ENCODE assay signal across 12 cellular contexts in the genomic region with DNA sequence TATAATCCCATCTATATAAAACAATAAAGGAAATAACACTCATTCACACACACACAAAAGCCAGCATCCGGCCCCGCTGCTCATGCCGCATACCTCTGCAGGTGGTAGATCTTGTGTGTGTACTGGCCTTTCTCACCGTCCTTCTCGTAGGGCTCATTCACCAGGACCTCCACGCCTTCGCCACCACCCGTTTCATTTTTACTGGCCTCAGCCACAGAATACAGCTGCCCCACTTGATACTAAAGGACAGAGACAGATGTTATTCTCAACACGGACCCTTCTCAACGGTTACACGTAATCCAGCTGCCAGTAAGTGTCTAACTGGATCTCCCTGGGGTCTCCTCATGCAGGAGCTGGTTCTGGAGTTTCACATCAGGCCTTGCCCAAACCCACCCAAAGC. TPM values are rescaled to one million over a fixed set of nuclear protein-coding genes. Genes with fewer than 3 reads are reported as not detected.
DNase-seq lines count a peak whose midpoint lies in the region; ATAC-seq and TF ChIP-seq lines count a peak whose summit lies in the region.
"Had no signal": no experiment of that assay in that cellular context is flagged by ENCODE, and none has a peak within 500 bp of the region (broad histone marks: within the 10 kb centered on the region; RNA-seq: fewer than 3 reads in every experiment).

No MANE protein-coding gene starts in this region.

- H3K4me2 ChIP-seq in osteoblast (ENCODE audit: insufficient read depth, low read length), result no peak overlapping the region

- H3K9me3 ChIP-seq in osteoblast (ENCODE audit: low read depth, low read length) (no peaks in the 10 kb centered on the region), upper lobe of right lung (no peaks in the 10 kb centered on the region)

- ATAC-seq in upper lobe of right lung, result no peak

- H4K20me1 ChIP-seq in osteoblast (ENCODE audit: insufficient read depth, low read length), result peaks cover 40% of the 10 kb centered on the region

- H3K4me1 ChIP-seq in osteoblast (ENCODE audit: insufficient read depth, low read length) (peaks cover 6% of the 10 kb centered on the region), upper lobe of right lung (peaks cover 38% of the 10 kb centered on the region)

- no peaks in the 10 kb centered on the region for H3K9me3 Mint-ChIP-seq in activated naive CD8-positive, alpha-beta T cell treated with anti-CD3 and anti-CD28 coated beads for 36 hours
- H3K9me3 Mint-ChIP-seq: CD4-positive, alpha-beta T cell had no signal

- H2AFZ ChIP-seq in osteoblast (ENCODE audit: low read length), result no peak overlapping the region

- peaks cover 11% of the 10 kb centered on the region for H3K4me1 Mint-ChIP-seq in activated naive CD8-positive, alpha-beta T cell treated with anti-CD3 and anti-CD28 coated beads for 36 hours

- H3K36me3 ChIP-seq in osteoblast (ENCODE audit: insufficient read depth, low read length) (peaks cover 56% of the 10 kb centered on the region), upper lobe of right lung (peaks cover 59% of the 10 kb centered on the region)

- peak; percentile 54 for DNase-seq in GM13976 (ENCODE audit: low spot score)
- peak; percentile 51 for DNase-seq in NCI-H82 treated with DMSO at 0.1 percent for 48 hours (lab: John Stamatoyannopoulos, UW; ENCODE audit: unreplicated experiment)
- DNase-seq in osteoblast (ENCODE audit: insufficient read length, low spot score, missing footprints), result peak; percentile 66
- no peak for DNase-seq in upper lobe of right lung
- DNase-seq in kidney tubule cell (ENCODE audit: low spot score), result no peak
- DNase-seq in dorsolateral prefrontal cortex, result no peak
- DNase-seq in activated naive CD8-positive, alpha-beta T cell treated with anti-CD3 and anti-CD28 coated beads for 36 hours, result no peak
- DNase-seq: CD4-positive, alpha-beta T cell; KG1; NCI-H1092; NCI-H345 had no signal

- H3K27ac ChIP-seq in osteoblast (ENCODE audit: low read depth, low read length), result no peak overlapping the region
- H3K27ac ChIP-seq in upper lobe of right lung, result peak overlapping the region; percentile 17
- no peak overlapping the region for H3K27ac ChIP-seq in dorsolateral prefrontal cortex

- no peak overlapping the region for H3K27ac Mint-ChIP-seq in activated naive CD8-positive, alpha-beta T cell treated with anti-CD3 and anti-CD28 coated beads for 36 hours
- H3K27ac Mint-ChIP-seq: B cell; CD4-positive, alpha-beta T cell had no signal

- H3K27me3 ChIP-seq in osteoblast (ENCODE audit: insufficient read depth, low read length) (no peaks in the 10 kb centered on the region), upper lobe of right lung (no peaks in the 10 kb centered on the region), dorsolateral prefrontal cortex (no peaks in the 10 kb centered on the region)

- intact Hi-C loops in upper lobe of right lung (cut with DNase I), result no loop called here
- intact Hi-C loops in dorsolateral prefrontal cortex (cut with DNase I), result no loop called here

- H3K4me3 Mint-ChIP-seq in activated naive CD8-positive, alpha-beta T cell treated with anti-CD3 and anti-CD28 coated beads for 36 hours, result no peak overlapping the region
- H3K4me3 Mint-ChIP-seq: B cell; CD4-positive, alpha-beta T cell had no signal

- H3K36me3 Mint-ChIP-seq in activated naive CD8-positive, alpha-beta T cell treated with anti-CD3 and anti-CD28 coated beads for 36 hours, result peaks cover 9% of the 10 kb centered on the region

- H3K27me3 Mint-ChIP-seq in activated naive CD8-positive, alpha-beta T cell treated with anti-CD3 and anti-CD28 coated beads for 36 hours, result no peaks in the 10 kb centered on the region
- H3K27me3 Mint-ChIP-seq: B cell; CD4-positive, alpha-beta T cell had no signal

- no peak for TF ChIP-seq CTCF in GM13976 (IDR thresholded peaks at IDR 0.05; ENCODE audit: borderline replicate concordance, control extremely low read depth, extremely low read depth, insufficient read depth, missing control alignments)
- TF ChIP-seq CTCF in osteoblast (IDR thresholded peaks at IDR 0.05; ENCODE audit: extremely low read depth, low read depth, low read length), result no peak
- no peak for TF ChIP-seq CTCF in upper lobe of right lung (IDR thresholded peaks at IDR 0.05)
- no peak for TF ChIP-seq CTCF in dorsolateral prefrontal cortex (IDR thresholded peaks at IDR 0.05 in 54 of 56, conservative IDR thresholded peaks at IDR 0.05 in 2 of 56; ENCODE audit: low read depth in 1 of 56, partially characterized antibody in 56 of 56)

- in situ Hi-C loops in GM13976 (cut with MboI; ENCODE audit: low sequenced_read_pairs, unreplicated experiment), result no loop called here

- peaks cover 54% of the 10 kb centered on the region for H3K79me2 ChIP-seq in osteoblast (ENCODE audit: insufficient read depth, low read length)

- H3K4me3 ChIP-seq in osteoblast (ENCODE audit: insufficient read depth, low read length), result no peak overlapping the region
- no peak overlapping the region for H3K4me3 ChIP-seq in upper lobe of right lung
- no peak overlapping the region for H3K4me3 ChIP-seq in dorsolateral prefrontal cortex

RNA-seq across cellular contexts. Expression of gene PITPNA, which starts 9.7 kb away (rescaled TPM):
- total RNA-seq in osteoblast (19.2 and 21.5 TPM in 2 replicates), upper lobe of right lung (81.9 TPM), dorsolateral prefrontal cortex (100 to 1,000 TPM in 97 of 120 experiments, 10 to 100 TPM in 23; 69.4 to 185 (median 126) TPM)
- 10 to 100 TPM; 54.9 to 58.4 TPM for total RNA-seq in activated naive CD8-positive, alpha-beta T cell treated with anti-CD3 and anti-CD28 coated beads for 36 hours

RNA-seq across cellular contexts. Expression of gene INPP5K, which starts 36.5 kb away (rescaled TPM):
- total RNA-seq in osteoblast, result 40.4 and 51.4 TPM in 2 replicates
- 69.8 TPM for total RNA-seq in upper lobe of right lung
- 10 to 100 TPM; 28.5 to 70.6 (median 43.8) TPM for total RNA-seq in dorsolateral prefrontal cortex
- 10 to 100 TPM; 18.1 to 18.2 TPM for total RNA-seq in activated naive CD8-positive, alpha-beta T cell treated with anti-CD3 and anti-CD28 coated beads for 36 hours

Comparison
In these comparisons a context has a peak if more than half of its experiments do, and no peak if none do; other contexts are left out.
1. DNase-seq: peak in GM13976 (single experiment), NCI-H82 treated with DMSO at 0.1 percent for 48 hours (single experiment) and osteoblast (single experiment); none in upper lobe of right lung (single experiment), kidney tubule cell (single experiment), dorsolateral prefrontal cortex (0 of 10) and activated naive CD8-positive, alpha-beta T cell treated with anti-CD3 and anti-CD28 coated beads for 36 hours (single experiment).